ENCODE assay signal across 16 cellular contexts in the genomic region with DNA sequence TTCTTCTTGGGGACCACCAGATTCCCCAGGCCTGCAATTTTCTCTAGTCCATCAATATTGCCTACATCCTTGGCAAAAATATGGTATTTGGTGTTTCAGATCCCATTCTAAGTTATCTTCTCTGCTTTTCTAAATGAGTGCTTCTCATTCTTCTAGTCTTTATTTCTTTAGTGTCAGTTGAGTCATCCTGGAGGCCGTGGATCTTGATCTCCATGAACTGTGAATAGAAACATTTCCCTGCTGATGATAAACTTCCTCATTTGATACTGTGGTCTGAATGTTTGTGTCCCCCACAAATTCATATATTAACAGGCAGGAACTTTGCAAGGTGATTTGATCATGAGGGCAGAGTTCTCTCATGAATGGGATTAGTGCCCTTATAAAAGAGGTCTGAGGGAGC.
DNase-seq lines count a peak whose midpoint lies in the region; ATAC-seq and TF ChIP-seq lines count a peak whose summit lies in the region.
"Had no signal": no experiment of that assay in that cellular context is flagged by ENCODE, and none has a peak within 500 bp of the region (broad histone marks: within the 10 kb centered on the region; RNA-seq: fewer than 3 reads in every experiment).

No MANE protein-coding gene starts in this region.

- H3K27ac ChIP-seq in foreskin keratinocyte, result peak overlapping the region; percentile 96
- H3K27ac ChIP-seq: RWPE1 had no signal

- ATAC-seq in foreskin keratinocyte, result no peak

- no peaks in the 10 kb centered on the region for H3K27me3 ChIP-seq in foreskin keratinocyte

- no peak for TF ChIP-seq CTCF in foreskin keratinocyte (conservative IDR thresholded peaks at IDR 0.05)

- DNase-seq in EL (peak; percentile 21), M059J (ENCODE audit: low read depth) (peak; percentile 32), foreskin keratinocyte (peak in 1 of 2 donors; percentile 28), renal cortical epithelial cell (ENCODE audit: low read depth) (peak; percentile 32), NCI-H1417 treated with DMSO at 0.1 percent for 48 hours (lab: John Stamatoyannopoulos, UW) (no peak), mesenteric fat pad (ENCODE audit: low spot score) (no peak)
- DNase-seq in NK-92 treated with Interleukin-12 subunit alpha and Interleukin-12 subunit beta, amount 100 ng/mL, for 24 hours (lab: John Stamatoyannopoulos, UW), result no peak
- DNase-seq: KBM-7, MM.1S, NCI-H1694, NCI-H2029 treated with DMSO at 0.1 percent for 48 hours, NCI-H446 treated with DMSO at 0.1 percent for 48 hours, NCI-H526, NCI-H82, SHP77 had no signal

- peaks cover 44% of the 10 kb centered on the region for H3K4me1 ChIP-seq in foreskin keratinocyte

Comparison
In these comparisons a context has a peak if more than half of its experiments do, and no peak if none do; other contexts are left out.
1. DNase-seq: peak in EL (single experiment), M059J (single experiment) and renal cortical epithelial cell (single experiment); none in NCI-H1417 treated with DMSO at 0.1 percent for 48 hours (single experiment), NK-92 treated with Interleukin-12 subunit alpha and Interleukin-12 subunit beta, amount 100 ng/mL, for 24 hours (single experiment) and mesenteric fat pad (single experiment).